1 cellular context compared by ENCODE assay signal in the genomic region with DNA sequence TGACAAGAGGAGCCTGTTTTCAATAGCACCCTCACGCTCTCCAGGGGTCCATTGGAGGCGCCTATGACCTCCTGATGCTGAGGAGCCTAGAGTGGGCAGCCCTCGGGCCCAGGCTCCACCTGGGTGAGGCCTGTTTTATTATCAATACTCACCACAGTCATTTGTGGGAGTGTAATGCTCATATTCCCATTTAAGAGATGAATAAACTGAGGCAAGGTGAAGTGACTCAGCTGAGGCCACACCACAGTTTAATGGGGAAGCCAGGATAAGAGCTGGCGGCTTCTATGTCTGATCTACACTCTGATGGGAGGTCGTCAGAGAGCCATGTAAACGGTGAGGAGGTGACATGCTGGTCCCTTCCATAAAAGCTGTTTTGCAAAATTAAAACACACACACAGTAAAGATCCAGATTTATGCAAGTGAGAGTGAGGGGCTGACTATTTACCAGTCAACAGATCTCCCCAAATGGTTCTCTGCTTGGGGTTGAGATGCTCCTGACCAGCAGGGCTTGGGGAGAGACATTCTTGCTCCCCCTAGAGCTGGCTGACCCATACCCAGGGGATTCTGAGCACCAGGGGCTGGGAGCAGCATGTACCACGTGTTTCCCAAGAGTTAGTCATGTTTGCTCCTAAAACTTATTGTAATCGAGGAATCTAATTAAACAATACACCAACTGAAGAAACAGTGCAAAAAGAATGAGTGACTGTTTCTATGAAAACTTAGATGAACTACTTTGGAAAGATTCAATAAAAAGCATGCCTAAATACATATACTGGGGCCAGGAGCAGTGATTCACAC.
TF ChIP-seq lines count a peak whose summit lies in the region.

No MANE protein-coding gene starts in this region.

TF ChIP-seq in K562, 482 proteins besides CTCF, POLR2A, EP300 and RAD21 (continued from another document):
- TF ChIP-seq, protein P1, sequence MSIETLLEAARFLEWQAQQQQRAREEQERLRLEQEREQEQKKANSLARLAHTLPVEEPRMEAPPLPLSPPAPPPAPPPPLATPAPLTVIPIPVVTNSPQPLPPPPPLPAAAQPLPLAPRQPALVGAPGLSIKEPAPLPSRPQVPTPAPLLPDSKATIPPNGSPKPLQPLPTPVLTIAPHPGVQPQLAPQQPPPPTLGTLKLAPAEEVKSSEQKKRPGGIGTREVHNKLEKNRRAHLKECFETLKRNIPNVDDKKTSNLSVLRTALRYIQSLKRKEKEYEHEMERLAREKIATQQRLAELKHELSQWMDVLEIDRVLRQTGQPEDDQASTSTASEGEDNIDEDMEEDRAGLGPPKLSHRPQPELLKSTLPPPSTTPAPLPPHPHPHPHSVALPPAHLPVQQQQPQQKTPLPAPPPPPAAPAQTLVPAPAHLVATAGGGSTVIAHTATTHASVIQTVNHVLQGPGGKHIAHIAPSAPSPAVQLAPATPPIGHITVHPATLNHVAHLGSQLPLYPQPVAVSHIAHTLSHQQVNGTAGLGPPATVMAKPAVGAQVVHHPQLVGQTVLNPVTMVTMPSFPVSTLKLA (conservative IDR thresholded peaks at IDR 0.05): 0 out of 4 replicates have a peak, but pooled peaks have one; percentile 27 to 44
- no peak for TF ChIP-seq ZFPM2 (CRISPR knock-in tag; IDR thresholded peaks at IDR 0.05)
- TF ChIP-seq SUPT5H (IDR thresholded peaks at IDR 0.05): no peak
- TF ChIP-seq MAFK (IDR thresholded peaks at IDR 0.05; ENCODE audit: low read length): no peak
- TF ChIP-seq ZBTB1 (CRISPR knock-in tag; IDR thresholded peaks at IDR 0.05; ENCODE audit: borderline replicate concordance, low read depth): no peak
- TF ChIP-seq, protein P2, sequence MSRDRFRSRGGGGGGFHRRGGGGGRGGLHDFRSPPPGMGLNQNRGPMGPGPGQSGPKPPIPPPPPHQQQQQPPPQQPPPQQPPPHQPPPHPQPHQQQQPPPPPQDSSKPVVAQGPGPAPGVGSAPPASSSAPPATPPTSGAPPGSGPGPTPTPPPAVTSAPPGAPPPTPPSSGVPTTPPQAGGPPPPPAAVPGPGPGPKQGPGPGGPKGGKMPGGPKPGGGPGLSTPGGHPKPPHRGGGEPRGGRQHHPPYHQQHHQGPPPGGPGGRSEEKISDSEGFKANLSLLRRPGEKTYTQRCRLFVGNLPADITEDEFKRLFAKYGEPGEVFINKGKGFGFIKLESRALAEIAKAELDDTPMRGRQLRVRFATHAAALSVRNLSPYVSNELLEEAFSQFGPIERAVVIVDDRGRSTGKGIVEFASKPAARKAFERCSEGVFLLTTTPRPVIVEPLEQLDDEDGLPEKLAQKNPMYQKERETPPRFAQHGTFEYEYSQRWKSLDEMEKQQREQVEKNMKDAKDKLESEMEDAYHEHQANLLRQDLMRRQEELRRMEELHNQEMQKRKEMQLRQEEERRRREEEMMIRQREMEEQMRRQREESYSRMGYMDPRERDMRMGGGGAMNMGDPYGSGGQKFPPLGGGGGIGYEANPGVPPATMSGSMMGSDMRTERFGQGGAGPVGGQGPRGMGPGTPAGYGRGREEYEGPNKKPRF (IDR thresholded peaks at IDR 0.05; ENCODE audit: low read depth, low read length): no peak
- TF ChIP-seq POLR2G (IDR thresholded peaks at IDR 0.05; ENCODE audit: low read depth, low read length): no peak
- TF ChIP-seq MEF2D (tag; conservative IDR thresholded peaks at IDR 0.05; ENCODE audit: low read depth): no peak
- peak; percentile 82; the same call in 1 of the 2 replicates for TF ChIP-seq ADNP (tag; IDR thresholded peaks at IDR 0.05)
- TF ChIP-seq TSC22D4 (tag; IDR thresholded peaks at IDR 0.05): no peak
- TF ChIP-seq, protein P3, sequence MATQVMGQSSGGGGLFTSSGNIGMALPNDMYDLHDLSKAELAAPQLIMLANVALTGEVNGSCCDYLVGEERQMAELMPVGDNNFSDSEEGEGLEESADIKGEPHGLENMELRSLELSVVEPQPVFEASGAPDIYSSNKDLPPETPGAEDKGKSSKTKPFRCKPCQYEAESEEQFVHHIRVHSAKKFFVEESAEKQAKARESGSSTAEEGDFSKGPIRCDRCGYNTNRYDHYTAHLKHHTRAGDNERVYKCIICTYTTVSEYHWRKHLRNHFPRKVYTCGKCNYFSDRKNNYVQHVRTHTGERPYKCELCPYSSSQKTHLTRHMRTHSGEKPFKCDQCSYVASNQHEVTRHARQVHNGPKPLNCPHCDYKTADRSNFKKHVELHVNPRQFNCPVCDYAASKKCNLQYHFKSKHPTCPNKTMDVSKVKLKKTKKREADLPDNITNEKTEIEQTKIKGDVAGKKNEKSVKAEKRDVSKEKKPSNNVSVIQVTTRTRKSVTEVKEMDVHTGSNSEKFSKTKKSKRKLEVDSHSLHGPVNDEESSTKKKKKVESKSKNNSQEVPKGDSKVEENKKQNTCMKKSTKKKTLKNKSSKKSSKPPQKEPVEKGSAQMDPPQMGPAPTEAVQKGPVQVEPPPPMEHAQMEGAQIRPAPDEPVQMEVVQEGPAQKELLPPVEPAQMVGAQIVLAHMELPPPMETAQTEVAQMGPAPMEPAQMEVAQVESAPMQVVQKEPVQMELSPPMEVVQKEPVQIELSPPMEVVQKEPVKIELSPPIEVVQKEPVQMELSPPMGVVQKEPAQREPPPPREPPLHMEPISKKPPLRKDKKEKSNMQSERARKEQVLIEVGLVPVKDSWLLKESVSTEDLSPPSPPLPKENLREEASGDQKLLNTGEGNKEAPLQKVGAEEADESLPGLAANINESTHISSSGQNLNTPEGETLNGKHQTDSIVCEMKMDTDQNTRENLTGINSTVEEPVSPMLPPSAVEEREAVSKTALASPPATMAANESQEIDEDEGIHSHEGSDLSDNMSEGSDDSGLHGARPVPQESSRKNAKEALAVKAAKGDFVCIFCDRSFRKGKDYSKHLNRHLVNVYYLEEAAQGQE (CRISPR knock-in tag; IDR thresholded peaks at IDR 0.05; ENCODE audit: low read depth): no peak
- TF ChIP-seq POLR2AphosphoS2 (IDR thresholded peaks at IDR 0.05; ENCODE audit: low read length): 0 out of 2 replicates have a peak, but pooled peaks have one; percentile 46
- peak; percentile 81; the same call in 1 of the 2 replicates for TF ChIP-seq BCOR (IDR thresholded peaks at IDR 0.05)
- TF ChIP-seq, protein P4, sequence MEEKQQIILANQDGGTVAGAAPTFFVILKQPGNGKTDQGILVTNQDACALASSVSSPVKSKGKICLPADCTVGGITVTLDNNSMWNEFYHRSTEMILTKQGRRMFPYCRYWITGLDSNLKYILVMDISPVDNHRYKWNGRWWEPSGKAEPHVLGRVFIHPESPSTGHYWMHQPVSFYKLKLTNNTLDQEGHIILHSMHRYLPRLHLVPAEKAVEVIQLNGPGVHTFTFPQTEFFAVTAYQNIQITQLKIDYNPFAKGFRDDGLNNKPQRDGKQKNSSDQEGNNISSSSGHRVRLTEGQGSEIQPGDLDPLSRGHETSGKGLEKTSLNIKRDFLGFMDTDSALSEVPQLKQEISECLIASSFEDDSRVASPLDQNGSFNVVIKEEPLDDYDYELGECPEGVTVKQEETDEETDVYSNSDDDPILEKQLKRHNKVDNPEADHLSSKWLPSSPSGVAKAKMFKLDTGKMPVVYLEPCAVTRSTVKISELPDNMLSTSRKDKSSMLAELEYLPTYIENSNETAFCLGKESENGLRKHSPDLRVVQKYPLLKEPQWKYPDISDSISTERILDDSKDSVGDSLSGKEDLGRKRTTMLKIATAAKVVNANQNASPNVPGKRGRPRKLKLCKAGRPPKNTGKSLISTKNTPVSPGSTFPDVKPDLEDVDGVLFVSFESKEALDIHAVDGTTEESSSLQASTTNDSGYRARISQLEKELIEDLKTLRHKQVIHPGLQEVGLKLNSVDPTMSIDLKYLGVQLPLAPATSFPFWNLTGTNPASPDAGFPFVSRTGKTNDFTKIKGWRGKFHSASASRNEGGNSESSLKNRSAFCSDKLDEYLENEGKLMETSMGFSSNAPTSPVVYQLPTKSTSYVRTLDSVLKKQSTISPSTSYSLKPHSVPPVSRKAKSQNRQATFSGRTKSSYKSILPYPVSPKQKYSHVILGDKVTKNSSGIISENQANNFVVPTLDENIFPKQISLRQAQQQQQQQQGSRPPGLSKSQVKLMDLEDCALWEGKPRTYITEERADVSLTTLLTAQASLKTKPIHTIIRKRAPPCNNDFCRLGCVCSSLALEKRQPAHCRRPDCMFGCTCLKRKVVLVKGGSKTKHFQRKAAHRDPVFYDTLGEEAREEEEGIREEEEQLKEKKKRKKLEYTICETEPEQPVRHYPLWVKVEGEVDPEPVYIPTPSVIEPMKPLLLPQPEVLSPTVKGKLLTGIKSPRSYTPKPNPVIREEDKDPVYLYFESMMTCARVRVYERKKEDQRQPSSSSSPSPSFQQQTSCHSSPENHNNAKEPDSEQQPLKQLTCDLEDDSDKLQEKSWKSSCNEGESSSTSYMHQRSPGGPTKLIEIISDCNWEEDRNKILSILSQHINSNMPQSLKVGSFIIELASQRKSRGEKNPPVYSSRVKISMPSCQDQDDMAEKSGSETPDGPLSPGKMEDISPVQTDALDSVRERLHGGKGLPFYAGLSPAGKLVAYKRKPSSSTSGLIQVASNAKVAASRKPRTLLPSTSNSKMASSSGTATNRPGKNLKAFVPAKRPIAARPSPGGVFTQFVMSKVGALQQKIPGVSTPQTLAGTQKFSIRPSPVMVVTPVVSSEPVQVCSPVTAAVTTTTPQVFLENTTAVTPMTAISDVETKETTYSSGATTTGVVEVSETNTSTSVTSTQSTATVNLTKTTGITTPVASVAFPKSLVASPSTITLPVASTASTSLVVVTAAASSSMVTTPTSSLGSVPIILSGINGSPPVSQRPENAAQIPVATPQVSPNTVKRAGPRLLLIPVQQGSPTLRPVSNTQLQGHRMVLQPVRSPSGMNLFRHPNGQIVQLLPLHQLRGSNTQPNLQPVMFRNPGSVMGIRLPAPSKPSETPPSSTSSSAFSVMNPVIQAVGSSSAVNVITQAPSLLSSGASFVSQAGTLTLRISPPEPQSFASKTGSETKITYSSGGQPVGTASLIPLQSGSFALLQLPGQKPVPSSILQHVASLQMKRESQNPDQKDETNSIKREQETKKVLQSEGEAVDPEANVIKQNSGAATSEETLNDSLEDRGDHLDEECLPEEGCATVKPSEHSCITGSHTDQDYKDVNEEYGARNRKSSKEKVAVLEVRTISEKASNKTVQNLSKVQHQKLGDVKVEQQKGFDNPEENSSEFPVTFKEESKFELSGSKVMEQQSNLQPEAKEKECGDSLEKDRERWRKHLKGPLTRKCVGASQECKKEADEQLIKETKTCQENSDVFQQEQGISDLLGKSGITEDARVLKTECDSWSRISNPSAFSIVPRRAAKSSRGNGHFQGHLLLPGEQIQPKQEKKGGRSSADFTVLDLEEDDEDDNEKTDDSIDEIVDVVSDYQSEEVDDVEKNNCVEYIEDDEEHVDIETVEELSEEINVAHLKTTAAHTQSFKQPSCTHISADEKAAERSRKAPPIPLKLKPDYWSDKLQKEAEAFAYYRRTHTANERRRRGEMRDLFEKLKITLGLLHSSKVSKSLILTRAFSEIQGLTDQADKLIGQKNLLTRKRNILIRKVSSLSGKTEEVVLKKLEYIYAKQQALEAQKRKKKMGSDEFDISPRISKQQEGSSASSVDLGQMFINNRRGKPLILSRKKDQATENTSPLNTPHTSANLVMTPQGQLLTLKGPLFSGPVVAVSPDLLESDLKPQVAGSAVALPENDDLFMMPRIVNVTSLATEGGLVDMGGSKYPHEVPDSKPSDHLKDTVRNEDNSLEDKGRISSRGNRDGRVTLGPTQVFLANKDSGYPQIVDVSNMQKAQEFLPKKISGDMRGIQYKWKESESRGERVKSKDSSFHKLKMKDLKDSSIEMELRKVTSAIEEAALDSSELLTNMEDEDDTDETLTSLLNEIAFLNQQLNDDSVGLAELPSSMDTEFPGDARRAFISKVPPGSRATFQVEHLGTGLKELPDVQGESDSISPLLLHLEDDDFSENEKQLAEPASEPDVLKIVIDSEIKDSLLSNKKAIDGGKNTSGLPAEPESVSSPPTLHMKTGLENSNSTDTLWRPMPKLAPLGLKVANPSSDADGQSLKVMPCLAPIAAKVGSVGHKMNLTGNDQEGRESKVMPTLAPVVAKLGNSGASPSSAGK (IDR thresholded peaks at IDR 0.05): peak; percentile 45
- TF ChIP-seq RFX5 (IDR thresholded peaks at IDR 0.05; ENCODE audit: low read depth, low read length): no peak
- peak; percentile 69; the same call in 1 of the 2 replicates for TF ChIP-seq SMARCA5 (IDR thresholded peaks at IDR 0.05)
- TF ChIP-seq JUND (IDR thresholded peaks at IDR 0.05; ENCODE audit: borderline replicate concordance, low read depth, low read length): no peak; the same call in 1 of the 2 replicates
- no peak for TF ChIP-seq JUND (tag; IDR thresholded peaks at IDR 0.05; ENCODE audit: borderline replicate concordance, low read depth, low read length)
- no peak for TF ChIP-seq ZNF224 (CRISPR knock-in tag; IDR thresholded peaks at IDR 0.05)
- no peak for TF ChIP-seq SMARCE1 (IDR thresholded peaks at IDR 0.05)
- no peak for TF ChIP-seq ARID2 (IDR thresholded peaks at IDR 0.05)
- TF ChIP-seq RBM25 (IDR thresholded peaks at IDR 0.05; ENCODE audit: low read depth, low read length, severe bottlenecking): peak; percentile 87
- TF ChIP-seq KDM1A (IDR thresholded peaks at IDR 0.05): peak; percentile 55 to 83
- no peak for TF ChIP-seq RNF2 (IDR thresholded peaks at IDR 0.05)
- TF ChIP-seq BRCA1 (IDR thresholded peaks at IDR 0.05): no peak
- TF ChIP-seq BRCA1 (CRISPR knock-in tag; IDR thresholded peaks at IDR 0.05): no peak
- 0 out of 2 replicates have a peak, but pooled peaks have one; percentile 13 for TF ChIP-seq FOSL1 (tag; conservative IDR thresholded peaks at IDR 0.05)
